ENCODE assay signal across 22 cellular contexts in the genomic region with DNA sequence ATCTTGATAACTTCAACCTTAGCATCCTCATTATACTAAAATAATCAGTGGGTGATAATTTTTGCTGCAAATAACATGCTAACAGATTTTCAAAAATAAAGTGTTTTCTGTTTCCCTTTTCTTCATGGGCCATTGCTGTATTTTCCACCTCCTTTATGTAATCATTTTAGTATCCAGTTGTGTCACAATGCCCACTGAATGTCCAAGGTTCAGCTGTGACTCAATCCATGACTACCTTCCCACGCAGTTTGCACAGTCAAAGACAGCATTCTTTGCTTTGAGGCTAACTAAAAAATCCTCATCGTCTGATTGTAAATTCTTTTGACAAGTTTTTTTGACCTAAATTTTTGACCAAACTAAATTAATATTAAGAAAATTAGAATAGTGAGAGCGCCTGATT.
DNase-seq lines count a peak whose midpoint lies in the region; ATAC-seq, FAIRE-seq and TF ChIP-seq lines count a peak whose summit lies in the region.
"Had no signal": no experiment of that assay in that cellular context is flagged by ENCODE, and none has a peak within 500 bp of the region (broad histone marks: within the 10 kb centered on the region; RNA-seq: fewer than 3 reads in every experiment).

No MANE protein-coding gene starts in this region.

- BruUV-seq in GM12878 (replicated peaks; lab: Mats Ljungman, UMichigan) = no TSS peak

- H3K9ac ChIP-seq in GM12878 (ENCODE audit: control insufficient read depth, insufficient read depth, low read length) = no peak overlapping the region

- intact Hi-C loops in activated CD4-positive, alpha-beta T cell treated with anti-CD3 and anti-CD28 coated beads for 36 hours (cut with DNase I, micrococcal nuclease) = no loop called here
- intact Hi-C loops in activated CD4-positive, alpha-beta T cell treated with anti-CD3 and anti-CD28 coated beads, Interleukin-2, amount 10 ng/mL, durations not matched to agents 24 days and 14 days (cut with micrococcal nuclease) = no loop called here
- intact Hi-C loops in GM12878 (cut with micrococcal nuclease; ENCODE audit: unreplicated experiment) = no loop called here

- H3K4me3 ChIP-seq in GM12878 (no peak overlapping the region), osteoblast (ENCODE audit: insufficient read depth, low read length) (no peak overlapping the region)
- H3K4me3 ChIP-seq: GM23338, lower lobe of right lung had no signal

- H3K4me2 ChIP-seq in GM12878 (ENCODE audit: control insufficient read depth, insufficient read depth) (no peak overlapping the region), osteoblast (ENCODE audit: insufficient read depth, low read length) (no peak overlapping the region)
- H3K4me2 ChIP-seq: GM23338 had no signal

- no peaks in the 10 kb centered on the region for H3K9me3 ChIP-seq in GM12878 (replicated peaks; ENCODE audit: control insufficient read depth, insufficient read depth, low read length)
- H3K9me3 ChIP-seq in osteoblast (ENCODE audit: low read depth, low read length) = no peaks in the 10 kb centered on the region
- H3K9me3 ChIP-seq: lower lobe of right lung had no signal

- CTCF ChIA-PET in activated CD4-positive, alpha-beta T cell treated with anti-CD3 and anti-CD28 coated beads for 36 hours (lab: Charles Lee) = no interaction called here
- CTCF ChIA-PET in GM12878 (lab: Yijun Ruan, JAX) = interaction anchor here (1.0 kb wide), 1 partner anchor 34 kb away, joined by 4 read pairs; no protein-coding TSS in a partner anchor
- CTCF ChIA-PET in WTC11 (lab: Charles Lee) = no interaction called here

- no peak overlapping the region for H3K27ac Mint-ChIP-seq in activated CD4-positive, alpha-beta T cell treated with anti-CD3 and anti-CD28 coated beads for 36 hours
- no peak overlapping the region for H3K27ac Mint-ChIP-seq in activated CD4-positive, alpha-beta T cell treated with anti-CD3 and anti-CD28 coated beads, Interleukin-2, amount 10 ng/mL, durations not matched to agents 24 days and 14 days
- H3K27ac Mint-ChIP-seq in WTC11 = no peak overlapping the region
- no peak overlapping the region for H3K27ac Mint-ChIP-seq in endothelial cell (ENCODE audit: unreplicated experiment)
- H3K27ac Mint-ChIP-seq: activated naive CD8-positive, alpha-beta T cell treated with anti-CD3 and anti-CD28 coated beads, Interleukin-2, amount 10 ng/mL, durations not matched to agents 7 days and 5 days; endodermal cell; GM23338; stimulated activated naive CD8-positive, alpha-beta T cell treated with anti-CD3 and anti-CD28 coated beads, Interleukin-15, Interleukin-2, amounts not matched to agents 100 ng/mL and 50 ng/mL, for 24 hours had no signal

- no peak for TF ChIP-seq CTCF in GM12878 (IDR thresholded peaks at IDR 0.05 in 2 of 3, conservative IDR thresholded peaks at IDR 0.05 in 1 of 3; ENCODE audit: control insufficient read depth in 2 of 3, extremely low read depth in 1 of 3, insufficient read depth in 1 of 3, low read depth in 3 of 3, low read length in 3 of 3)
- TF ChIP-seq CTCF in osteoblast (IDR thresholded peaks at IDR 0.05; ENCODE audit: extremely low read depth, low read depth, low read length) = no peak
- no peak for TF ChIP-seq CTCF in WTC11 (IDR thresholded peaks at IDR 0.05)
- no peak for TF ChIP-seq CTCF in endothelial cell (IDR thresholded peaks at IDR 0.05; ENCODE audit: unreplicated experiment)

- TF ChIP-seq POLR2A in GM12878 (IDR thresholded peaks at IDR 0.05; ENCODE audit: low read depth, low read length) (no peak), GM12891 (IDR thresholded peaks at IDR 0.05; ENCODE audit: low read depth, low read length) (no peak)

- 4% methylated on average over 3 of the region's 3 CpGs for WGBS in GM12878 (ENCODE audit: insufficient coverage, insufficient replicate concordance, low lambda C conversion rate, missing lambda C conversion rate)

- H3K27ac ChIP-seq in GM12878 (ENCODE audit: control insufficient read depth, insufficient read depth) = no peak overlapping the region
- H3K27ac ChIP-seq in osteoblast (ENCODE audit: low read depth, low read length) = peak overlapping the region; percentile 5
- H3K27ac ChIP-seq: C4-2B, lower lobe of right lung had no signal

- TF ChIP-seq RAD21 in GM12878 (IDR thresholded peaks at IDR 0.05; ENCODE audit: insufficient read depth, low read depth, low read length) = no peak

- H2AFZ ChIP-seq in GM12878 (ENCODE audit: control insufficient read depth, low read depth, low read length) (no peak overlapping the region), osteoblast (ENCODE audit: low read length) (no peak overlapping the region)
- H2AFZ ChIP-seq: GM23338 had no signal

- H4K20me1 ChIP-seq in GM12878 (ENCODE audit: control insufficient read depth, insufficient read depth) = no peaks in the 10 kb centered on the region
- H4K20me1 ChIP-seq in osteoblast (ENCODE audit: insufficient read depth, low read length) = no peaks in the 10 kb centered on the region

- H3K79me2 ChIP-seq in GM12878 (ENCODE audit: control insufficient read depth, insufficient read depth, low read length) (no peaks in the 10 kb centered on the region), osteoblast (ENCODE audit: insufficient read depth, low read length) (no peaks in the 10 kb centered on the region)

- H3K9me3 Mint-ChIP-seq in activated CD4-positive, alpha-beta T cell treated with anti-CD3 and anti-CD28 coated beads for 36 hours (ENCODE audit: low read depth) = no peaks in the 10 kb centered on the region
- no peaks in the 10 kb centered on the region for H3K9me3 Mint-ChIP-seq in activated CD4-positive, alpha-beta T cell treated with anti-CD3 and anti-CD28 coated beads, Interleukin-2, amount 10 ng/mL, durations not matched to agents 24 days and 14 days
- H3K9me3 Mint-ChIP-seq in WTC11 (no peaks in the 10 kb centered on the region), endothelial cell (ENCODE audit: unreplicated experiment) (no peaks in the 10 kb centered on the region)
- H3K9me3 Mint-ChIP-seq: activated naive CD8-positive, alpha-beta T cell treated with anti-CD3 and anti-CD28 coated beads, Interleukin-2, amount 10 ng/mL, durations not matched to agents 7 days and 5 days; endodermal cell; GM23338; stimulated activated naive CD8-positive, alpha-beta T cell treated with anti-CD3 and anti-CD28 coated beads, Interleukin-15, Interleukin-2, amounts not matched to agents 100 ng/mL and 50 ng/mL, for 24 hours had no signal

- RAD21 ChIA-PET in GM12878 (lab: Charles Lee; ENCODE audit: unreplicated experiment) = no interaction called here

- no peak for ATAC-seq in activated CD4-positive, alpha-beta T cell treated with anti-CD3 and anti-CD28 coated beads for 36 hours
- ATAC-seq in GM12878 = peak; percentile 69
- ATAC-seq in WTC11 = no peak
- ATAC-seq: GM23338, lower lobe of right lung had no signal

- H3K27me3 ChIP-seq in GM12878 (replicated peaks in 1 of 2; ENCODE audit: control insufficient read depth in 2 of 2, insufficient read depth in 2 of 2, low read length in 1 of 2) (no peaks in the 10 kb centered on the region), osteoblast (ENCODE audit: insufficient read depth, low read length) (no peaks in the 10 kb centered on the region)

- in situ Hi-C loops in GM12878 (cut with MboI) = no loop called here

- H3K4me1 ChIP-seq in GM12878 (ENCODE audit: control insufficient read depth, insufficient read depth, low read length) (no peaks in the 10 kb centered on the region), osteoblast (ENCODE audit: insufficient read depth, low read length) (no peaks in the 10 kb centered on the region)
- H3K4me1 ChIP-seq: lower lobe of right lung had no signal

- no peak overlapping the region for H3K4me3 Mint-ChIP-seq in activated CD4-positive, alpha-beta T cell treated with anti-CD3 and anti-CD28 coated beads for 36 hours
- H3K4me3 Mint-ChIP-seq in activated CD4-positive, alpha-beta T cell treated with anti-CD3 and anti-CD28 coated beads, Interleukin-2, amount 10 ng/mL, durations not matched to agents 24 days and 14 days = no peak overlapping the region
- H3K4me3 Mint-ChIP-seq in WTC11 (no peak overlapping the region), endothelial cell (ENCODE audit: unreplicated experiment) (no peak overlapping the region)
- H3K4me3 Mint-ChIP-seq: activated naive CD8-positive, alpha-beta T cell treated with anti-CD3 and anti-CD28 coated beads, Interleukin-2, amount 10 ng/mL, durations not matched to agents 7 days and 5 days; endodermal cell; GM23338; stimulated activated naive CD8-positive, alpha-beta T cell treated with anti-CD3 and anti-CD28 coated beads, Interleukin-15, Interleukin-2, amounts not matched to agents 100 ng/mL and 50 ng/mL, for 24 hours had no signal

- H3K4me1 Mint-ChIP-seq in activated CD4-positive, alpha-beta T cell treated with anti-CD3 and anti-CD28 coated beads for 36 hours = no peaks in the 10 kb centered on the region
- no peaks in the 10 kb centered on the region for H3K4me1 Mint-ChIP-seq in activated CD4-positive, alpha-beta T cell treated with anti-CD3 and anti-CD28 coated beads, Interleukin-2, amount 10 ng/mL, durations not matched to agents 24 days and 14 days
- H3K4me1 Mint-ChIP-seq in WTC11 (no peaks in the 10 kb centered on the region), endothelial cell (ENCODE audit: unreplicated experiment) (no peaks in the 10 kb centered on the region)
- H3K4me1 Mint-ChIP-seq: activated naive CD8-positive, alpha-beta T cell treated with anti-CD3 and anti-CD28 coated beads, Interleukin-2, amount 10 ng/mL, durations not matched to agents 7 days and 5 days; endodermal cell; GM23338 had no signal

- DNase-seq in activated CD4-positive, alpha-beta T cell treated with anti-CD3 and anti-CD28 coated beads for 36 hours = peak; percentile 12
- no peak for DNase-seq in activated CD4-positive, alpha-beta T cell treated with anti-CD3 and anti-CD28 coated beads, Interleukin-2, amount 10 ng/mL, durations not matched to agents 24 days and 14 days
- DNase-seq in HPDE6-E6E7 (ENCODE audit: extremely low spot score) (peak; percentile 15), GM12878 (ENCODE audit: low read depth, low spot score) (no peak), osteoblast (ENCODE audit: insufficient read length, low spot score, missing footprints) (peak; percentile 41), WTC11 (ENCODE audit: low spot score) (no peak), endothelial cell (ENCODE audit: low spot score) (no peak), GM12891 (ENCODE audit: insufficient read length, low spot score) (no peak)
- DNase-seq: 8988T; activated CD4-positive, alpha-beta T cell treated with anti-CD3 and anti-CD28 coated beads, Interleukin-2, amount 50 U/mL, for 1 hour; activated naive CD8-positive, alpha-beta T cell treated with anti-CD3 and anti-CD28 coated beads, Interleukin-2, amount 10 ng/mL, durations not matched to agents 7 days and 5 days; activated T-cell treated with anti-CD3 and anti-CD28 coated beads, Interleukin-2, amount 50 U/mL, for 48 hours; endodermal cell; lower lobe of right lung; MV-4-11; NCI-H2081; NCI-H524; T-helper 9 cell had no signal

- H3K27me3 Mint-ChIP-seq in activated CD4-positive, alpha-beta T cell treated with anti-CD3 and anti-CD28 coated beads for 36 hours = no peaks in the 10 kb centered on the region
- no peaks in the 10 kb centered on the region for H3K27me3 Mint-ChIP-seq in activated CD4-positive, alpha-beta T cell treated with anti-CD3 and anti-CD28 coated beads, Interleukin-2, amount 10 ng/mL, durations not matched to agents 24 days and 14 days
- no peaks in the 10 kb centered on the region for H3K27me3 Mint-ChIP-seq in WTC11 (ENCODE audit: low read depth)
- no peaks in the 10 kb centered on the region for H3K27me3 Mint-ChIP-seq in endothelial cell (ENCODE audit: unreplicated experiment)
- H3K27me3 Mint-ChIP-seq: activated naive CD8-positive, alpha-beta T cell treated with anti-CD3 and anti-CD28 coated beads, Interleukin-2, amount 10 ng/mL, durations not matched to agents 7 days and 5 days; stimulated activated naive CD8-positive, alpha-beta T cell treated with anti-CD3 and anti-CD28 coated beads, Interleukin-15, Interleukin-2, amounts not matched to agents 100 ng/mL and 50 ng/mL, for 24 hours had no signal

- peak in 1 of 2 experiments; percentile 55; a peak in 1 of 4 replicates for TF ChIP-seq EP300 in GM12878 (IDR thresholded peaks at IDR 0.05; ENCODE audit: borderline replicate concordance in 1 of 2, control insufficient read depth in 1 of 2, low read depth in 2 of 2, low read length in 2 of 2)

- POLR2A ChIA-PET in activated CD4-positive, alpha-beta T cell treated with anti-CD3 and anti-CD28 coated beads for 36 hours (lab: Charles Lee) = no interaction called here
- POLR2A ChIA-PET in GM12878 (lab: Charles Lee) (no interaction called here), WTC11 (lab: Charles Lee) (no interaction called here)

- no peak for FAIRE-seq in GM12878 (lab: Jason Lieb, UNC)
- FAIRE-seq in GM12891 (lab: Jason Lieb, UNC) = no peak
- FAIRE-seq: frontal cortex had no signal

- SMC1A ChIA-PET in GM12878 (lab: Charles Lee; ENCODE audit: uncharacterized antibody, unreplicated experiment) = no interaction called here

- H3K36me3 ChIP-seq in GM12878 (ENCODE audit: control insufficient read depth in 2 of 2, insufficient read depth in 2 of 2, low read length in 1 of 2) (no peaks in the 10 kb centered on the region), osteoblast (ENCODE audit: insufficient read depth, low read length) (no peaks in the 10 kb centered on the region)
- H3K36me3 ChIP-seq: lower lobe of right lung had no signal

- no peaks in the 10 kb centered on the region for H3K36me3 Mint-ChIP-seq in activated CD4-positive, alpha-beta T cell treated with anti-CD3 and anti-CD28 coated beads for 36 hours (ENCODE audit: low read depth)
- no peaks in the 10 kb centered on the region for H3K36me3 Mint-ChIP-seq in activated CD4-positive, alpha-beta T cell treated with anti-CD3 and anti-CD28 coated beads, Interleukin-2, amount 10 ng/mL, durations not matched to agents 24 days and 14 days (ENCODE audit: low read depth)
- no peaks in the 10 kb centered on the region for H3K36me3 Mint-ChIP-seq in WTC11
- H3K36me3 Mint-ChIP-seq in endothelial cell (ENCODE audit: low read depth, unreplicated experiment) = no peaks in the 10 kb centered on the region
- H3K36me3 Mint-ChIP-seq: activated naive CD8-positive, alpha-beta T cell treated with anti-CD3 and anti-CD28 coated beads, Interleukin-2, amount 10 ng/mL, durations not matched to agents 7 days and 5 days had no signal

Comparison
In these comparisons a context has a peak if more than half of its experiments do, and no peak if none do; other contexts are left out.
1. DNase-seq: peak in activated CD4-positive, alpha-beta T cell treated with anti-CD3 and anti-CD28 coated beads for 36 hours (single experiment), HPDE6-E6E7 (single experiment) and osteoblast (single experiment); none in activated CD4-positive, alpha-beta T cell treated with anti-CD3 and anti-CD28 coated beads, Interleukin-2, amount 10 ng/mL, durations not matched to agents 24 days and 14 days (single experiment), GM12878 (single experiment), WTC11 (single experiment), endothelial cell (single experiment) and GM12891 (single experiment).